In genomic region chr7:104968648-104969047, GRCh38 we compare ENCODE assay signal across 18 cellular contexts.
"Had no signal": no experiment of that assay in that cellular context is flagged by ENCODE, and none has a peak within 500 bp of the region (broad histone marks: within the 10 kb centered on the region; RNA-seq: fewer than 3 reads in every experiment).

No MANE protein-coding gene starts in this region.

- H3K27ac Mint-ChIP-seq: activated B cell treated with CpG ODN at 0.5 μM for 24 hours; activated CD4-positive, alpha-beta memory T cell treated with anti-CD3 and anti-CD28 coated beads for 36 hours; activated CD4-positive, alpha-beta T cell treated with anti-CD3 and anti-CD28 coated beads for 36 hours; activated naive CD4-positive, alpha-beta T cell treated with anti-CD3 and anti-CD28 coated beads, Interleukin-2, amount 10 ng/mL, durations not matched to agents 7 days and 5 days; brain; dendritic cell treated with granulocyte-macrophage colony-stimulating factor and Interleukin-4, amounts not matched to agents 40 ng/mL and 50 ng/mL, for 4 days had no signal

- H3K4me3 ChIP-seq: mucosa of descending colon had no signal

- H3K9me3 ChIP-seq: mucosa of descending colon had no signal

- H3K4me1 Mint-ChIP-seq: activated naive CD4-positive, alpha-beta T cell treated with anti-CD3 and anti-CD28 coated beads, Interleukin-2, amount 10 ng/mL, durations not matched to agents 7 days and 5 days had no signal

- DNase-seq: activated B cell treated with CpG ODN at 0.5 μM for 24 hours; activated CD4-positive, alpha-beta memory T cell treated with anti-CD3 and anti-CD28 coated beads for 36 hours; activated CD4-positive, alpha-beta T cell treated with anti-CD3 and anti-CD28 coated beads for 36 hours; activated effector memory CD4-positive, alpha-beta T cell treated with anti-CD3 and anti-CD28 coated beads, Interleukin-2, amount 50 U/mL, for 16 hours; activated naive CD4-positive, alpha-beta T cell treated with anti-CD3 and anti-CD28 coated beads, Interleukin-2, amount 10 ng/mL, durations not matched to agents 7 days and 5 days; anterior cingulate cortex; effector CD8-positive, alpha-beta T cell; hippocampal formation; kidney glomerular epithelial cell; mesendoderm; nucleus accumbens; stimulated activated CD4-positive, alpha-beta T cell treated with anti-CD3 and anti-CD28 coated beads, Interleukin-2, amount 100 ng/mL, for 48 hours; stimulated activated CD8-positive, alpha-beta memory T cell treated with anti-CD3 and anti-CD28 coated beads, Interleukin-4, amount 100 ng/mL, for 48 hours; stimulated activated naive B cell treated with anti-CD40 and anti-IgM and Interleukin-4, amounts not matched to agents 10 μg/mL and 1 μg/mL and 100 μg/mL, for 72 hours; T1000 had no signal

- H3K4me3 Mint-ChIP-seq: activated B cell treated with CpG ODN at 0.5 μM for 24 hours; activated CD4-positive, alpha-beta memory T cell treated with anti-CD3 and anti-CD28 coated beads for 36 hours; activated CD4-positive, alpha-beta T cell treated with anti-CD3 and anti-CD28 coated beads for 36 hours; activated naive CD4-positive, alpha-beta T cell treated with anti-CD3 and anti-CD28 coated beads, Interleukin-2, amount 10 ng/mL, durations not matched to agents 7 days and 5 days; brain; dendritic cell treated with granulocyte-macrophage colony-stimulating factor and Interleukin-4, amounts not matched to agents 40 ng/mL and 50 ng/mL, for 4 days; stimulated activated naive B cell treated with anti-CD40 and anti-IgM and Interleukin-4, amounts not matched to agents 10 μg/mL and 1 μg/mL and 100 μg/mL, for 72 hours had no signal

- H3K27me3 Mint-ChIP-seq: activated B cell treated with CpG ODN at 0.5 μM for 24 hours; activated CD4-positive, alpha-beta memory T cell treated with anti-CD3 and anti-CD28 coated beads for 36 hours; activated CD4-positive, alpha-beta T cell treated with anti-CD3 and anti-CD28 coated beads for 36 hours; activated naive CD4-positive, alpha-beta T cell treated with anti-CD3 and anti-CD28 coated beads, Interleukin-2, amount 10 ng/mL, durations not matched to agents 7 days and 5 days; dendritic cell treated with granulocyte-macrophage colony-stimulating factor and Interleukin-4, amounts not matched to agents 40 ng/mL and 50 ng/mL, for 4 days; stimulated activated naive B cell treated with anti-CD40 and anti-IgM and Interleukin-4, amounts not matched to agents 10 μg/mL and 1 μg/mL and 100 μg/mL, for 72 hours had no signal

- H3K36me3 Mint-ChIP-seq: brain had no signal

- H3K9me3 Mint-ChIP-seq: activated B cell treated with CpG ODN at 0.5 μM for 24 hours; activated CD4-positive, alpha-beta memory T cell treated with anti-CD3 and anti-CD28 coated beads for 36 hours; dendritic cell treated with granulocyte-macrophage colony-stimulating factor and Interleukin-4, amounts not matched to agents 40 ng/mL and 50 ng/mL, for 4 days; stimulated activated naive B cell treated with anti-CD40 and anti-IgM and Interleukin-4, amounts not matched to agents 10 μg/mL and 1 μg/mL and 100 μg/mL, for 72 hours had no signal
